11 cellular contexts compared by ENCODE assay signal in genomic region chr17:15265131-15265530, GRCh38. TPM values are rescaled to one million over a fixed set of nuclear protein-coding genes. Genes with fewer than 3 reads are reported as not detected.
DNase-seq lines count a peak whose midpoint lies in the region; ATAC-seq and TF ChIP-seq lines count a peak whose summit lies in the region.
"Had no signal": no experiment of that assay in that cellular context is flagged by ENCODE, and none has a peak within 500 bp of the region (broad histone marks: within the 10 kb centered on the region; RNA-seq: fewer than 3 reads in every experiment).

Gene PMP22, minus strand, starts transcription at chr17:15265326. Its CDS starts 4,599 bp downstream, at chr17:15260727.

- no peaks in the 10 kb centered on the region for H3K9me2 ChIP-seq in hepatocyte (replicated peaks; ENCODE audit: insufficient read depth)

- H3K36me3 Mint-ChIP-seq in chondrocyte (ENCODE audit: low read depth): no peaks in the 10 kb centered on the region

- no peaks in the 10 kb centered on the region for H3K9me3 ChIP-seq in hepatocyte (ENCODE audit: low read depth)
- no peaks in the 10 kb centered on the region for H3K9me3 ChIP-seq in gastrocnemius medialis
- no peaks in the 10 kb centered on the region for H3K9me3 ChIP-seq in A673 (ENCODE audit: low read depth, low read length, poor library complexity, severe bottlenecking)
- H3K9me3 ChIP-seq: BLaER1 had no signal

- DNase-seq in AG20443 (ENCODE audit: low spot score) (peak; percentile 51), chondrocyte (ENCODE audit: low spot score) (no peak), hepatocyte (ENCODE audit: low spot score) (no peak), gastrocnemius medialis (peak; percentile 37 to 55), NCI-H345 (lab: John Stamatoyannopoulos, UW) (no peak), erythroblast (lab: John Stamatoyannopoulos, UW) (no peak), A673 (ENCODE audit: low spot score) (no peak)
- DNase-seq in activated CD4-positive, alpha-beta T cell treated with anti-CD3 and anti-CD28 coated beads for 1 hour: no peak
- DNase-seq: activated naive CD4-positive, alpha-beta T cell treated with anti-CD3 and anti-CD28 coated beads for 36 hours had no signal

- TF ChIP-seq POLR2A in gastrocnemius medialis (IDR thresholded peaks at IDR 0.05) (peak in 1 of 2 donors; percentile 7), erythroblast (IDR thresholded peaks at IDR 0.05; ENCODE audit: low read length) (no peak)

- H3K9me3 Mint-ChIP-seq in chondrocyte (ENCODE audit: low read depth): no peaks in the 10 kb centered on the region
- H3K9me3 Mint-ChIP-seq: activated naive CD4-positive, alpha-beta T cell treated with anti-CD3 and anti-CD28 coated beads for 36 hours had no signal

- H3K4me1 ChIP-seq in hepatocyte (ENCODE audit: insufficient read depth) (peaks cover 7% of the 10 kb centered on the region), gastrocnemius medialis (peaks cover 21 to 23% of the 10 kb centered on the region in 2 donors), A673 (ENCODE audit: insufficient read depth, low read length, poor library complexity, severe bottlenecking) (no peaks in the 10 kb centered on the region)

- in situ Hi-C loops in gastrocnemius medialis (cut with MboI; ENCODE audit: low sequenced_read_pairs in 4 of 4): loop anchor here in 3 of 4 donors (25.0 kb wide), 1 partner anchor 147 kb away; no protein-coding TSS in a partner anchor

- no peak within 1 kb of the TSS for H2AFZ ChIP-seq in hepatocyte

- 68% methylated on average over 6 of the region's 6 CpGs for WGBS in hepatocyte (ENCODE audit: low lambda C conversion rate, missing lambda C conversion rate)

- no peaks in the 10 kb centered on the region for H3K36me3 ChIP-seq in hepatocyte (replicated peaks; ENCODE audit: insufficient read depth, low read depth)
- H3K36me3 ChIP-seq in gastrocnemius medialis: no peaks in the 10 kb centered on the region
- H3K36me3 ChIP-seq in A673 (ENCODE audit: insufficient read depth, low read length, poor library complexity, severe bottlenecking): no peaks in the 10 kb centered on the region
- H3K36me3 ChIP-seq: BLaER1 had no signal

- no TSS peak for BruUV-seq in A673 (replicated peaks; lab: Mats Ljungman, UMichigan)

- ATAC-seq in gastrocnemius medialis: no peak

- H3K4me2 ChIP-seq in hepatocyte: no peak within 1 kb of the TSS
- H3K4me2 ChIP-seq: BLaER1 had no signal

- H3K27me3 ChIP-seq in hepatocyte: peaks cover 34% of the 10 kb centered on the region
- H3K27me3 ChIP-seq in gastrocnemius medialis: no peaks in the 10 kb centered on the region
- H3K27me3 ChIP-seq in A673 (replicated peaks; ENCODE audit: insufficient read depth, low read depth, low read length, poor library complexity): peaks cover 73% of the 10 kb centered on the region

- POLR2A ChIA-PET in A673 (lab: Charles Lee; ENCODE audit: low non-redundant PET): no interaction called here

- H3K4me3 ChIP-seq in hepatocyte (no peak within 1 kb of the TSS), gastrocnemius medialis (peak within 1 kb of the TSS in 3 of 4 donors; percentile 11 to 78 (median 18)), A673 (ENCODE audit: low read depth, low read length, poor library complexity, severe bottlenecking) (no peak within 1 kb of the TSS)
- H3K4me3 ChIP-seq: BLaER1 had no signal

- CTCF ChIA-PET in A673 (lab: Charles Lee): no interaction called here

- peaks cover under 1% of the 10 kb centered on the region for H4K20me1 ChIP-seq in hepatocyte (ENCODE audit: insufficient read depth, poor library complexity, severe bottlenecking)
- H4K20me1 ChIP-seq: BLaER1 had no signal

- H3K27ac ChIP-seq in hepatocyte (no peak within 1 kb of the TSS), gastrocnemius medialis (peak within 1 kb of the TSS; percentile 94 to 98 (median 96)), A673 (ENCODE audit: low read depth, low read length, poor library complexity, severe bottlenecking) (no peak within 1 kb of the TSS)
- H3K27ac ChIP-seq: BLaER1, VCaP had no signal

- TF ChIP-seq CTCF in chondrocyte (IDR thresholded peaks at IDR 0.05): no peak
- no peak for TF ChIP-seq CTCF in hepatocyte (IDR thresholded peaks at IDR 0.05; ENCODE audit: poor library complexity)
- no peak for TF ChIP-seq CTCF in gastrocnemius medialis (IDR thresholded peaks at IDR 0.05 in 4 of 5, conservative IDR thresholded peaks at IDR 0.05 in 1 of 5)
- no peak for TF ChIP-seq CTCF in A673 (conservative IDR thresholded peaks at IDR 0.05; ENCODE audit: low read depth, low read length)

- no peaks in the 10 kb centered on the region for H3K79me2 ChIP-seq in hepatocyte

- no peak within 1 kb of the TSS for H3K27ac Mint-ChIP-seq in chondrocyte (ENCODE audit: unreplicated experiment)
- H3K27ac Mint-ChIP-seq: activated naive CD4-positive, alpha-beta T cell treated with anti-CD3 and anti-CD28 coated beads for 36 hours had no signal

- peaks cover 16% of the 10 kb centered on the region for H3K4me1 Mint-ChIP-seq in chondrocyte (ENCODE audit: low read depth)

- no peaks in the 10 kb centered on the region for H3K27me3 Mint-ChIP-seq in chondrocyte (ENCODE audit: low read depth)

- intact Hi-C loops in gastrocnemius medialis (cut with DNase I; ENCODE audit: low total_unique reads) (no loop called here), A673 (cut with micrococcal nuclease; ENCODE audit: unreplicated experiment) (no loop called here)

- H3K4me3 Mint-ChIP-seq in chondrocyte (ENCODE audit: unreplicated experiment): no peak within 1 kb of the TSS
- H3K4me3 Mint-ChIP-seq: activated naive CD4-positive, alpha-beta T cell treated with anti-CD3 and anti-CD28 coated beads for 36 hours had no signal

RNA-seq across cellular contexts. Expression of gene PMP22, which starts in this region (rescaled TPM):
- total RNA-seq in chondrocyte (98.3 to 152 TPM (median 147 TPM) in 3 replicates), hepatocyte (111 and 113 TPM in 2 replicates), gastrocnemius medialis (100 to 1,000 TPM in 1 of 4 donors, 10 to 100 TPM in 3; 75.5 to 227 (median 83.2) TPM), A673 (2021) (0.87 TPM in 1 of 2 replicates, not detected in the other)
- 163 and 186 TPM in 2 replicates for polyA plus RNA-seq in hepatocyte

Comparison
In these comparisons a context has a peak if more than half of its experiments do, and no peak if none do; other contexts are left out.
1. RNA of gene PMP22 (total RNA-seq): 98.3 to 152 TPM in chondrocyte, 111 to 113 TPM in hepatocyte and 75.5 to 227 TPM in gastrocnemius medialis; 0.87 TPM in A673; every median in the first group is over 10 times any median in the second.
2. DNase-seq: peak in AG20443 (single experiment) and gastrocnemius medialis (2 of 2); none in chondrocyte (single experiment), hepatocyte (single experiment), NCI-H345 (single experiment), erythroblast (0 of 2), A673 (single experiment) and activated CD4-positive, alpha-beta T cell treated with anti-CD3 and anti-CD28 coated beads for 1 hour (single experiment).
3. H3K27ac ChIP-seq: peak in gastrocnemius medialis (4 of 4); none in hepatocyte (single experiment) and A673 (single experiment).
4. H3K4me3 ChIP-seq: peak in gastrocnemius medialis (3 of 4); none in hepatocyte (single experiment) and A673 (single experiment).